In genomic region chr1:101235241-101235695, GRCh38 we compare ENCODE assay signal across 9 cellular contexts. TPM values are rescaled to one million over a fixed set of nuclear protein-coding genes. Genes with fewer than 3 reads are reported as not detected.
DNase-seq lines count a peak whose midpoint lies in the region; FAIRE-seq and TF ChIP-seq lines count a peak whose summit lies in the region.
"Had no signal": no experiment of that assay in that cellular context is flagged by ENCODE, and none has a peak within 500 bp of the region (broad histone marks: within the 10 kb centered on the region; RNA-seq: fewer than 3 reads in every experiment).

No MANE protein-coding gene starts in this region.

- H3K4me3 Mint-ChIP-seq in activated CD4-positive, alpha-beta memory T cell treated with anti-CD3 and anti-CD28 coated beads, Interleukin-2, amount 10 ng/mL, durations not matched to agents 7 days and 5 days, result peak overlapping the region; percentile 95

- no peaks in the 10 kb centered on the region for H3K9me2 ChIP-seq in hepatocyte (replicated peaks; ENCODE audit: insufficient read depth)

- 14% methylated on average over 6 of the region's 6 CpGs for WGBS in hepatocyte (ENCODE audit: low lambda C conversion rate, missing lambda C conversion rate)

- peaks cover 5% of the 10 kb centered on the region for H3K4me1 ChIP-seq in hepatocyte (ENCODE audit: insufficient read depth)

- no peaks in the 10 kb centered on the region for H4K20me1 ChIP-seq in hepatocyte (ENCODE audit: insufficient read depth, poor library complexity, severe bottlenecking)

- CTCF ChIA-PET in activated CD4-positive, alpha-beta memory T cell treated with anti-CD3 and anti-CD28 coated beads, Interleukin-2, amount 10 ng/mL, durations not matched to agents 7 days and 5 days (lab: Charles Lee), result interaction anchor here (0.6 to 10.0 kb wide), 20 partner anchors 22 to 314 kb away, joined by 3 to 244 read pairs (median 4); no protein-coding TSS in a partner anchor

- no peak for TF ChIP-seq POLR2A in GM12892 (IDR thresholded peaks at IDR 0.05; ENCODE audit: low read depth, low read length)

- H3K27ac Mint-ChIP-seq in activated CD4-positive, alpha-beta memory T cell treated with anti-CD3 and anti-CD28 coated beads, Interleukin-2, amount 10 ng/mL, durations not matched to agents 7 days and 5 days, result peak overlapping the region; percentile 98

- H3K36me3 ChIP-seq in hepatocyte (replicated peaks; ENCODE audit: insufficient read depth, low read depth), result no peaks in the 10 kb centered on the region

- H3K4me1 Mint-ChIP-seq in activated CD4-positive, alpha-beta memory T cell treated with anti-CD3 and anti-CD28 coated beads, Interleukin-2, amount 10 ng/mL, durations not matched to agents 7 days and 5 days, result peaks cover 43% of the 10 kb centered on the region

- no peak for TF ChIP-seq CTCF in hepatocyte (IDR thresholded peaks at IDR 0.05; ENCODE audit: poor library complexity)

- peak overlapping the region; percentile 83 for H2AFZ ChIP-seq in hepatocyte

- peaks cover 19% of the 10 kb centered on the region for H3K27me3 ChIP-seq in hepatocyte

- peaks cover 81% of the 10 kb centered on the region for H3K36me3 Mint-ChIP-seq in activated CD4-positive, alpha-beta memory T cell treated with anti-CD3 and anti-CD28 coated beads, Interleukin-2, amount 10 ng/mL, durations not matched to agents 7 days and 5 days (ENCODE audit: low read depth)

- in situ Hi-C loops in KBM-7 (cut with MboI; ENCODE audit: low pct_unique_long_range_greater_than_20kb, low sequenced_read_pairs), result no loop called here

- POLR2A ChIA-PET in activated CD4-positive, alpha-beta memory T cell treated with anti-CD3 and anti-CD28 coated beads, Interleukin-2, amount 10 ng/mL, durations not matched to agents 7 days and 5 days (lab: Charles Lee), result interaction anchor here (0.7 to 15.2 kb wide), 48 partner anchors 9 to 1197 kb away, joined by 3 to 391 read pairs (median 10); partner anchors contain the start of genes DPH5, EXTL2 and SLC30A7

- DNase-seq in NCI-H2171 treated with DMSO at 0.1 percent for 48 hours (lab: John Stamatoyannopoulos, UW) (peak; percentile 31), NCI-H2171 (lab: John Stamatoyannopoulos, UW) (no peak), hepatocyte (ENCODE audit: low spot score) (no peak), GM12892 (ENCODE audit: insufficient read length) (no peak), occipital lobe (lab: John Stamatoyannopoulos, UW) (no peak), KBM-7 (no peak)
- DNase-seq in activated CD4-positive, alpha-beta memory T cell treated with anti-CD3 and anti-CD28 coated beads, Interleukin-2, amount 10 ng/mL, durations not matched to agents 7 days and 5 days, result no peak
- DNase-seq in stimulated activated naive CD4-positive, alpha-beta T cell treated with Interleukin-2 at 50 U/mL for 16 hours (lab: John Stamatoyannopoulos, UW), result peak; percentile 39

- no peaks in the 10 kb centered on the region for H3K79me2 ChIP-seq in hepatocyte

- no peak overlapping the region for H3K4me3 ChIP-seq in hepatocyte

- H3K9me3 ChIP-seq in hepatocyte (ENCODE audit: low read depth), result no peaks in the 10 kb centered on the region

- no peaks in the 10 kb centered on the region for H3K27me3 Mint-ChIP-seq in activated CD4-positive, alpha-beta memory T cell treated with anti-CD3 and anti-CD28 coated beads, Interleukin-2, amount 10 ng/mL, durations not matched to agents 7 days and 5 days

- H3K4me2 ChIP-seq in hepatocyte, result peak overlapping the region; percentile 94

- FAIRE-seq in GM12892 (lab: Jason Lieb, UNC), result no peak

- H3K27ac ChIP-seq in hepatocyte, result no peak overlapping the region
- H3K27ac ChIP-seq: 22Rv1 had no signal

- peaks cover 8% of the 10 kb centered on the region for H3K9me3 Mint-ChIP-seq in activated CD4-positive, alpha-beta memory T cell treated with anti-CD3 and anti-CD28 coated beads, Interleukin-2, amount 10 ng/mL, durations not matched to agents 7 days and 5 days

RNA-seq across cellular contexts. Expression of gene S1PR1, which starts 1.6 kb away (rescaled TPM):
- total RNA-seq in activated CD4-positive, alpha-beta memory T cell treated with anti-CD3 and anti-CD28 coated beads, Interleukin-2, amount 10 ng/mL, durations not matched to agents 7 days and 5 days, result 100 to 1,000 TPM; 219 to 220 TPM
- 8.7 and 9.3 TPM in 2 replicates for total RNA-seq in hepatocyte
- 9.3 and 10.0 TPM in 2 replicates for polyA plus RNA-seq in hepatocyte
- polyA plus RNA-seq in GM12892 (2012; ENCODE audit: missing spikeins), result 20.1 TPM
- total RNA-seq in occipital lobe, result 21.2 TPM

Comparison
In these comparisons a context has a peak if more than half of its experiments do, and no peak if none do; other contexts are left out.
1. DNase-seq: peak in NCI-H2171 treated with DMSO at 0.1 percent for 48 hours (single experiment) and stimulated activated naive CD4-positive, alpha-beta T cell treated with Interleukin-2 at 50 U/mL for 16 hours (single experiment); none in NCI-H2171 (single experiment), activated CD4-positive, alpha-beta memory T cell treated with anti-CD3 and anti-CD28 coated beads, Interleukin-2, amount 10 ng/mL, durations not matched to agents 7 days and 5 days (single experiment), hepatocyte (single experiment), GM12892 (single experiment), occipital lobe (single experiment) and KBM-7 (single experiment).